ENCODE assay signal across 29 cellular contexts in the genomic region with DNA sequence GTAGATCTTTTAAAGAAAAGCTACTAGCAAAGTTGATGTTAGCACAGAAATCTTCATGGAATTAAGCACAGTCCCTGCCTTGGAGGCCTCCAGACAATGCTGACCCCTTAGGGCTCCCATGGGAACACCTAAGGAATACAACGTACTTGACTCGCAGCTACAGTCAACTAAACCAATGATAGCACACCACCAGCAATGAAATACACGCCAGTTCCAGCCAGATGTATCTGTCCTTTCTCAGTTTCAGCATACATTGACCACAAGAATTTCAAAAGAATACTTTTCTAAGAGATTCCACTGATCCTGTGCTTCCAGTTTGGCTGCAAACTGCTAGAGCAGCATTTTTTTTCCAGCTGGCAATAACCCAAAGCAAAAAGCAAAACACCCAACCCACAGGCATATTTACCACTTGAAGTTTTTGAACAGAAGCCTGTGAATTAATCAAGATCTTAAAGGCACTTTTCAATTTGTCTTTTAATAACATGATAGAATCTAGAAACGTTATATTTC. TPM values are rescaled to one million over a fixed set of nuclear protein-coding genes. Genes with fewer than 3 reads are reported as not detected.
A peak's percentile ranks its signal among the peaks of the same experiment; 100 is the strongest.
DNase-seq lines count a peak whose midpoint lies in the region; ATAC-seq, FAIRE-seq and TF ChIP-seq lines count a peak whose summit lies in the region.
"Had no signal": no experiment of that assay in that cellular context is flagged by ENCODE, and none has a peak within 500 bp of the region (broad histone marks: within the 10 kb centered on the region; RNA-seq: fewer than 3 reads in every experiment).

No MANE protein-coding gene starts in this region.

- no peak overlapping the region for H3K4me3 ChIP-seq in breast epithelium
- no peak overlapping the region for H3K4me3 ChIP-seq in hepatocyte
- no peak overlapping the region for H3K4me3 ChIP-seq in osteoblast (ENCODE audit: insufficient read depth, low read length)
- H3K4me3 ChIP-seq: BLaER1 treated with 17β-estradiol and CSF1 and Interleukin-3, amounts not matched to agents 10 nM and 100 nM; SK-N-MC had no signal

- peak overlapping the region; percentile 37 for H3K27ac Mint-ChIP-seq in MCF 10A (ENCODE audit: low read depth, unreplicated experiment)
- H3K27ac Mint-ChIP-seq: CD8-positive, alpha-beta memory T cell had no signal

- intact Hi-C loops in MCF 10A (cut with micrococcal nuclease) (no loop called here), breast epithelium (cut with DNase I; ENCODE audit: low total_unique reads) (no loop called here)

- POLR2A ChIA-PET in MCF 10A (lab: Yijun Ruan, JAX), result interaction anchor here (0.6 to 1.1 kb wide), 2 partner anchors 97 to 151 kb away, joined by 3 read pairs; no protein-coding TSS in a partner anchor

- DNase-seq in MCF 10A (ENCODE audit: unreplicated experiment) (peak; percentile 4), breast epithelium (ENCODE audit: low spot score in 2 of 2) (no peak), hepatocyte (ENCODE audit: low spot score) (peak; percentile 25), osteoblast (ENCODE audit: insufficient read length, low spot score, missing footprints) (peak; percentile 39), urothelium cell line (ENCODE audit: low spot score) (peak; percentile 23), NCI-H2171 (lab: John Stamatoyannopoulos, UW) (no peak), NOMO-1 treated with DMSO at 0.1 percent for 48 hours (lab: John Stamatoyannopoulos, UW; ENCODE audit: unreplicated experiment) (no peak)
- DNase-seq: 8988T; Calu3; CD8-positive, alpha-beta memory T cell; DMS153; NCI-H1092; NCI-H1436; NCI-H187 treated with DMSO at 0.1 percent for 48 hours; NCI-H2107; NCI-H226; NCI-H510A treated with DMSO at 0.1 percent for 48 hours; NCI-H774; SHP77 treated with DMSO at 0.1 percent for 48 hours had no signal

- BruUV-seq in MCF 10A (replicated peaks; lab: Mats Ljungman, UMichigan), result no TSS peak

- H3K4me3 Mint-ChIP-seq in MCF 10A (ENCODE audit: unreplicated experiment), result peak overlapping the region; percentile 17
- H3K4me3 Mint-ChIP-seq: CD8-positive, alpha-beta memory T cell had no signal

- no peaks in the 10 kb centered on the region for H3K79me2 ChIP-seq in hepatocyte
- H3K79me2 ChIP-seq in osteoblast (ENCODE audit: insufficient read depth, low read length), result no peaks in the 10 kb centered on the region

- H3K4me1 ChIP-seq in breast epithelium (no peaks in the 10 kb centered on the region), hepatocyte (ENCODE audit: insufficient read depth) (no peaks in the 10 kb centered on the region), osteoblast (ENCODE audit: insufficient read depth, low read length) (no peaks in the 10 kb centered on the region)
- H3K4me1 ChIP-seq: BLaER1 treated with 17β-estradiol and CSF1 and Interleukin-3, amounts not matched to agents 10 nM and 100 nM had no signal

- H3K36me3 Mint-ChIP-seq in MCF 10A (ENCODE audit: insufficient read depth, unreplicated experiment), result no peaks in the 10 kb centered on the region

- H3K36me3 ChIP-seq in breast epithelium, result no peaks in the 10 kb centered on the region
- no peaks in the 10 kb centered on the region for H3K36me3 ChIP-seq in hepatocyte (replicated peaks; ENCODE audit: insufficient read depth, low read depth)
- no peaks in the 10 kb centered on the region for H3K36me3 ChIP-seq in osteoblast (ENCODE audit: insufficient read depth, low read length)
- H3K36me3 ChIP-seq: BLaER1 treated with 17β-estradiol and CSF1 and Interleukin-3, amounts not matched to agents 10 nM and 100 nM had no signal

- H3K27me3 ChIP-seq in breast epithelium (no peaks in the 10 kb centered on the region), hepatocyte (no peaks in the 10 kb centered on the region), osteoblast (ENCODE audit: insufficient read depth, low read length) (no peaks in the 10 kb centered on the region)
- H3K27me3 ChIP-seq: BLaER1 treated with 17β-estradiol and CSF1 and Interleukin-3, amounts not matched to agents 10 nM and 100 nM had no signal

- H3K4me1 Mint-ChIP-seq in MCF 10A (ENCODE audit: insufficient read depth, unreplicated experiment), result peaks cover 7% of the 10 kb centered on the region
- H3K4me1 Mint-ChIP-seq: CD8-positive, alpha-beta memory T cell had no signal

- peaks cover 21% of the 10 kb centered on the region for H3K27me3 Mint-ChIP-seq in MCF 10A (ENCODE audit: insufficient read depth, unreplicated experiment)

- no peak for TF ChIP-seq POLR2A in breast epithelium (IDR thresholded peaks at IDR 0.05)

- H3K4me2 ChIP-seq in hepatocyte (no peak overlapping the region), osteoblast (ENCODE audit: insufficient read depth, low read length) (no peak overlapping the region)
- H3K4me2 ChIP-seq: BLaER1 treated with 17β-estradiol and CSF1 and Interleukin-3, amounts not matched to agents 10 nM and 100 nM had no signal

- H3K27ac ChIP-seq in breast epithelium, result no peak overlapping the region
- H3K27ac ChIP-seq in hepatocyte, result peak overlapping the region; percentile 72
- H3K27ac ChIP-seq in osteoblast (ENCODE audit: low read depth, low read length), result no peak overlapping the region
- H3K27ac ChIP-seq: BLaER1 treated with 17β-estradiol and CSF1 and Interleukin-3, amounts not matched to agents 10 nM and 100 nM; RWPE1; SK-N-MC had no signal

- H4K20me1 ChIP-seq in hepatocyte (ENCODE audit: insufficient read depth, poor library complexity, severe bottlenecking) (no peaks in the 10 kb centered on the region), osteoblast (ENCODE audit: insufficient read depth, low read length) (no peaks in the 10 kb centered on the region)
- H4K20me1 ChIP-seq: BLaER1 treated with 17β-estradiol and CSF1 and Interleukin-3, amounts not matched to agents 10 nM and 100 nM had no signal

- H3K9me2 ChIP-seq in hepatocyte (replicated peaks; ENCODE audit: insufficient read depth), result no peaks in the 10 kb centered on the region

- TF ChIP-seq CTCF in MCF 10A (IDR thresholded peaks at IDR 0.05; ENCODE audit: unreplicated experiment) (no peak), breast epithelium (IDR thresholded peaks at IDR 0.05) (no peak), hepatocyte (IDR thresholded peaks at IDR 0.05; ENCODE audit: poor library complexity) (no peak), osteoblast (IDR thresholded peaks at IDR 0.05; ENCODE audit: extremely low read depth, low read depth, low read length) (no peak)

- ATAC-seq in GM18519 (IDR thresholded peaks at IDR 0.05; ENCODE audit: low FRiP score, unreplicated experiment), result no peak

- 62% methylated on average over 4 of the region's 4 CpGs for WGBS in hepatocyte (ENCODE audit: low lambda C conversion rate, missing lambda C conversion rate)

- FAIRE-seq in urothelium cell line (lab: Jason Lieb, UNC), result no peak
- FAIRE-seq: GM12892, GM18507, GM19239, H54 had no signal

- H3K9me3 Mint-ChIP-seq in MCF 10A (ENCODE audit: unreplicated experiment), result peaks cover 14% of the 10 kb centered on the region

- H2AFZ ChIP-seq in hepatocyte (no peak overlapping the region), osteoblast (ENCODE audit: low read length) (no peak overlapping the region)

- H3K9me3 ChIP-seq in breast epithelium (peaks cover 7 to 30% of the 10 kb centered on the region in 2 donors), hepatocyte (ENCODE audit: low read depth) (no peaks in the 10 kb centered on the region), osteoblast (ENCODE audit: low read depth, low read length) (peaks cover 3% of the 10 kb centered on the region)

- CTCF ChIA-PET in MCF 10A (lab: Yijun Ruan, JAX), result interaction anchor here (0.7 to 1.3 kb wide), 2 partner anchors 85 to 201 kb away, joined by 3 to 4 read pairs; no protein-coding TSS in a partner anchor

RNA-seq across cellular contexts. Expression of a gene that starts 42.8 kb away (rescaled TPM):
- total RNA-seq in MCF 10A (2022), result not detected in 2 replicates
- total RNA-seq in breast epithelium, result not detected
- not detected in 2 replicates for total RNA-seq in hepatocyte
- polyA plus RNA-seq in hepatocyte, result not detected in 2 replicates
- total RNA-seq in osteoblast, result not detected in 2 replicates
- total RNA-seq: Calu3; CD8-positive, alpha-beta memory T cell; G401; LHCN-M2 had no signal
- polyA plus RNA-seq: CD8-positive, alpha-beta memory T cell had no signal

Comparison
In these comparisons a context has a peak if more than half of its experiments do, and no peak if none do; other contexts are left out.
1. DNase-seq: peak in MCF 10A (single experiment), hepatocyte (single experiment), osteoblast (single experiment) and urothelium cell line (single experiment); none in breast epithelium (0 of 2), NCI-H2171 (single experiment) and NOMO-1 treated with DMSO at 0.1 percent for 48 hours (single experiment).